28 cellular contexts compared by ENCODE assay signal in the genomic region with DNA sequence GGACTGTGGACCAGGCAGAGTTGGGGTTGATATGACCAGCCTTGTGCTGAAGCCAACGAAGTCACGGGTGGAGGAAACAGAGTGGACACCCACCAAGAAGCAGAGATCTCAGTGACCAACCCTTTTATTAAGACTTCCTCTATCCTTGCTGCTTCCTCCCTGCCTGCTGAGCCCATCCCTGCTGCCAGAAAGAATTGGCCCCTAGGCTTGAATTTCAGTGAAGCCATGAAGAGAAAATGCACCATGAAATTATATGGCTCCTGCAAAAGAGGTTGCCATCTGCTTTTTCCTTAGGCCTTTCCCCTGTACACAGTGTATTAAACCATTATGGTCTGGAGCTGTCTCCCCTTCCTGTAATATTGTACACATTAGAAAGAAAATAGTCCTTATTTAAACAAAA.
"Had no signal": no experiment of that assay in that cellular context is flagged by ENCODE, and none has a peak within 500 bp of the region (broad histone marks: within the 10 kb centered on the region; RNA-seq: fewer than 3 reads in every experiment).

No MANE protein-coding gene starts in this region.

- ATAC-seq: activated CD4-positive, alpha-beta T cell treated with anti-CD3 and anti-CD28 coated beads for 36 hours; activated naive CD4-positive, alpha-beta T cell treated with anti-CD3 and anti-CD28 coated beads, Interleukin-2, amount 50 U/mL, for 72 hours; activated T-cell treated with anti-CD3 and anti-CD28 coated beads, Interleukin-2, amount 50 U/mL, for 72 hours; effector memory CD8-positive, alpha-beta T cell; foreskin keratinocyte; gastrocnemius medialis; heart left ventricle had no signal

- H3K4me3 Mint-ChIP-seq: activated CD4-positive, alpha-beta memory T cell treated with anti-CD3 and anti-CD28 coated beads, Interleukin-2, amount 10 ng/mL, durations not matched to agents 7 days and 5 days; activated CD4-positive, alpha-beta T cell treated with anti-CD3 and anti-CD28 coated beads for 36 hours; activated CD4-positive, alpha-beta T cell treated with anti-CD3 and anti-CD28 coated beads, Interleukin-2, amount 10 ng/mL, durations not matched to agents 24 days and 14 days; activated naive CD4-positive, alpha-beta T cell treated with anti-CD3 and anti-CD28 coated beads, Interleukin-2, amount 10 ng/mL, durations not matched to agents 7 days and 5 days; activated naive CD8-positive, alpha-beta T cell treated with anti-CD3 and anti-CD28 coated beads, Interleukin-2, amount 10 ng/mL, durations not matched to agents 7 days and 5 days; activated T-cell treated with anti-CD3 and anti-CD28 coated beads, Interleukin-2, amount 50 U/mL, for 24 hours; activated T-cell treated with anti-CD3 and anti-CD28 coated beads, Interleukin-2, amount 50 U/mL, for 72 hours; central memory CD8-positive, alpha-beta T cell; effector memory CD8-positive, alpha-beta T cell had no signal

- H3K9me3 ChIP-seq: esophagus muscularis mucosa, gastrocnemius medialis had no signal

- H3K27me3 ChIP-seq: brain microvascular endothelial cell, foreskin keratinocyte, gastrocnemius medialis had no signal

- H3K27me3 Mint-ChIP-seq: activated CD4-positive, alpha-beta memory T cell treated with anti-CD3 and anti-CD28 coated beads, Interleukin-2, amount 10 ng/mL, durations not matched to agents 7 days and 5 days; activated naive CD4-positive, alpha-beta T cell treated with anti-CD3 and anti-CD28 coated beads, Interleukin-2, amount 10 ng/mL, durations not matched to agents 7 days and 5 days; activated naive CD8-positive, alpha-beta T cell treated with anti-CD3 and anti-CD28 coated beads, Interleukin-2, amount 10 ng/mL, durations not matched to agents 7 days and 5 days; activated T-cell treated with anti-CD3 and anti-CD28 coated beads, Interleukin-2, amount 50 U/mL, for 24 hours had no signal

- H3K36me3 ChIP-seq: brain microvascular endothelial cell, esophagus muscularis mucosa, gastrocnemius medialis, heart left ventricle had no signal

- H3K27ac Mint-ChIP-seq: activated CD4-positive, alpha-beta memory T cell treated with anti-CD3 and anti-CD28 coated beads, Interleukin-2, amount 10 ng/mL, durations not matched to agents 7 days and 5 days; activated CD4-positive, alpha-beta T cell treated with anti-CD3 and anti-CD28 coated beads for 36 hours; activated CD4-positive, alpha-beta T cell treated with anti-CD3 and anti-CD28 coated beads, Interleukin-2, amount 10 ng/mL, durations not matched to agents 24 days and 14 days; activated naive CD4-positive, alpha-beta T cell treated with anti-CD3 and anti-CD28 coated beads, Interleukin-2, amount 10 ng/mL, durations not matched to agents 7 days and 5 days; activated naive CD4-positive, alpha-beta T cell treated with anti-CD3 and anti-CD28 coated beads, Interleukin-2, amount 50 U/mL, for 72 hours; activated naive CD8-positive, alpha-beta T cell treated with anti-CD3 and anti-CD28 coated beads, Interleukin-2, amount 10 ng/mL, durations not matched to agents 7 days and 5 days; activated T-cell treated with anti-CD3 and anti-CD28 coated beads, Interleukin-2, amount 50 U/mL, for 24 hours; activated T-cell treated with anti-CD3 and anti-CD28 coated beads, Interleukin-2, amount 50 U/mL, for 72 hours had no signal

- H3K4me1 Mint-ChIP-seq: activated CD4-positive, alpha-beta memory T cell treated with anti-CD3 and anti-CD28 coated beads, Interleukin-2, amount 10 ng/mL, durations not matched to agents 7 days and 5 days; central memory CD8-positive, alpha-beta T cell had no signal

- H3K36me3 Mint-ChIP-seq: activated naive CD4-positive, alpha-beta T cell treated with anti-CD3 and anti-CD28 coated beads, Interleukin-2, amount 10 ng/mL, durations not matched to agents 7 days and 5 days; activated naive CD4-positive, alpha-beta T cell treated with anti-CD3 and anti-CD28 coated beads, Interleukin-2, amount 50 U/mL, for 72 hours had no signal

- H3K4me1 ChIP-seq: esophagus muscularis mucosa, foreskin keratinocyte, gastrocnemius medialis, heart left ventricle had no signal

- H3K9me3 Mint-ChIP-seq: activated CD4-positive, alpha-beta memory T cell treated with anti-CD3 and anti-CD28 coated beads, Interleukin-2, amount 10 ng/mL, durations not matched to agents 7 days and 5 days; activated CD4-positive, alpha-beta T cell treated with anti-CD3 and anti-CD28 coated beads, Interleukin-2, amount 10 ng/mL, durations not matched to agents 24 days and 14 days; activated naive CD4-positive, alpha-beta T cell treated with anti-CD3 and anti-CD28 coated beads, Interleukin-2, amount 10 ng/mL, durations not matched to agents 7 days and 5 days; activated naive CD4-positive, alpha-beta T cell treated with anti-CD3 and anti-CD28 coated beads, Interleukin-2, amount 50 U/mL, for 72 hours; activated T-cell treated with anti-CD3 and anti-CD28 coated beads, Interleukin-2, amount 50 U/mL, for 72 hours; central memory CD8-positive, alpha-beta T cell; effector memory CD8-positive, alpha-beta T cell had no signal

- H3K27ac ChIP-seq: brain microvascular endothelial cell, esophagus muscularis mucosa, foreskin keratinocyte, gastrocnemius medialis, heart left ventricle had no signal

- DNase-seq: activated CD4-positive, alpha-beta memory T cell treated with anti-CD3 and anti-CD28 coated beads, Interleukin-2, amount 10 ng/mL, durations not matched to agents 7 days and 5 days; activated CD4-positive, alpha-beta T cell treated with anti-CD3 and anti-CD28 coated beads for 36 hours; activated CD4-positive, alpha-beta T cell treated with anti-CD3 and anti-CD28 coated beads, Interleukin-2, amount 10 ng/mL, durations not matched to agents 24 days and 14 days; activated CD4-positive, CD25-positive, alpha-beta regulatory T cell; activated CD4-positive, CD25-positive, alpha-beta regulatory T cell treated with anti-CD3 and anti-CD28 coated beads, Interleukin-2, amount 50 U/mL, for 72 hours; activated CD8-positive, alpha-beta memory T cell treated with anti-CD3 and anti-CD28 coated beads, Interleukin-2, amount 50 U/mL, for 48 hours; activated gamma-delta T cell; activated naive CD4-positive, alpha-beta T cell; activated naive CD4-positive, alpha-beta T cell treated with anti-CD3 and anti-CD28 coated beads, Interleukin-2, amount 10 ng/mL, durations not matched to agents 7 days and 5 days; activated naive CD8-positive, alpha-beta T cell treated with anti-CD3 and anti-CD28 coated beads, Interleukin-2, amount 10 ng/mL, durations not matched to agents 7 days and 5 days; activated T-cell treated with anti-CD3 and anti-CD28 coated beads for 4 hours; activated T-cell treated with anti-CD3 and anti-CD28 coated beads, Interleukin-2, amount 50 U/mL, for 24 hours; activated T-cell treated with anti-CD3 and anti-CD28 coated beads, Interleukin-2, amount 50 U/mL, for 72 hours; anterior cingulate cortex; brain microvascular endothelial cell; cortex of kidney; dermis blood vessel endothelial cell; effector CD4-positive, alpha-beta T cell; effector memory CD8-positive, alpha-beta T cell; erythroblast; foreskin keratinocyte; gastrocnemius medialis; glutamatergic neuron; heart left ventricle; T-helper 2 cell had no signal

- H3K4me3 ChIP-seq: esophagus muscularis mucosa, gastrocnemius medialis, heart left ventricle had no signal
